Comparison of ENCODE assay signal across 8 cellular contexts in genomic region chr13:110307697-110308376, GRCh38. TPM values are rescaled to one million over a fixed set of nuclear protein-coding genes. Genes with fewer than 3 reads are reported as not detected.
DNase-seq lines count a peak whose midpoint lies in the region; FAIRE-seq and TF ChIP-seq lines count a peak whose summit lies in the region.

No MANE protein-coding gene starts in this region.

- intact Hi-C loops in activated CD4-positive, alpha-beta memory T cell treated with anti-CD3 and anti-CD28 coated beads for 36 hours (cut with micrococcal nuclease) = loop anchor here (10.0 kb wide), 1 partner anchor 107 kb away; no protein-coding TSS in a partner anchor

- H3K36me3 ChIP-seq in bronchial epithelial cell (ENCODE audit: control insufficient read depth, insufficient read depth, low read length) (no peaks in the 10 kb centered on the region), stomach smooth muscle (ENCODE audit: control insufficient read depth in 2 of 2, insufficient read depth in 2 of 2, low read length in 2 of 2) (peaks cover 6 to 14% of the 10 kb centered on the region in 2 donors)

- no peak overlapping the region for H3K27ac Mint-ChIP-seq in activated CD4-positive, alpha-beta memory T cell treated with anti-CD3 and anti-CD28 coated beads for 36 hours

- FAIRE-seq in bronchial epithelial cell (lab: Jason Lieb, UNC) = no peak

- no peaks in the 10 kb centered on the region for H3K9me3 ChIP-seq in stomach smooth muscle (ENCODE audit: control insufficient read depth in 2 of 2, low read length in 2 of 2)

- TF ChIP-seq CTCF in bronchial epithelial cell (IDR thresholded peaks at IDR 0.05; ENCODE audit: insufficient read depth, low read length, severe bottlenecking) = no peak

- peaks cover 59% of the 10 kb centered on the region for H3K27me3 Mint-ChIP-seq in activated CD4-positive, alpha-beta memory T cell treated with anti-CD3 and anti-CD28 coated beads for 36 hours

- no peak overlapping the region for H3K4me3 Mint-ChIP-seq in activated CD4-positive, alpha-beta memory T cell treated with anti-CD3 and anti-CD28 coated beads for 36 hours

- H3K27ac ChIP-seq in layer of hippocampus (ENCODE audit: low read depth, low read length) (peak overlapping the region; percentile 62), stomach smooth muscle (ENCODE audit: low read length) (peak overlapping the region; percentile 96)

- DNase-seq in DMS53 (lab: John Stamatoyannopoulos, UW) (peak; percentile 45), DMS53 treated with DMSO at 0.1 percent for 48 hours (lab: John Stamatoyannopoulos, UW; ENCODE audit: unreplicated experiment) (no peak), bronchial epithelial cell (ENCODE audit: low read depth) (no peak), NK-92 (lab: John Stamatoyannopoulos, UW; ENCODE audit: unreplicated experiment) (no peak), medulla oblongata (ENCODE audit: extremely low spot score) (no peak)
- DNase-seq in activated CD4-positive, alpha-beta memory T cell treated with anti-CD3 and anti-CD28 coated beads for 36 hours = no peak

- H3K4me1 ChIP-seq in stomach smooth muscle (ENCODE audit: control insufficient read depth, insufficient read depth, low read length) = peaks cover 66% of the 10 kb centered on the region

- H3K4me1 Mint-ChIP-seq in activated CD4-positive, alpha-beta memory T cell treated with anti-CD3 and anti-CD28 coated beads for 36 hours (ENCODE audit: low read depth) = peaks cover 11% of the 10 kb centered on the region

- no peaks in the 10 kb centered on the region for H3K36me3 Mint-ChIP-seq in activated CD4-positive, alpha-beta memory T cell treated with anti-CD3 and anti-CD28 coated beads for 36 hours

- H3K4me3 ChIP-seq in bronchial epithelial cell (ENCODE audit: low read depth, low read length) (peak overlapping the region; percentile 57), stomach smooth muscle (ENCODE audit: low read length in 2 of 2) (peak overlapping the region; percentile 96 to 99)

- H3K27me3 ChIP-seq in bronchial epithelial cell (ENCODE audit: control insufficient read depth, insufficient read depth, low read length) (no peaks in the 10 kb centered on the region), layer of hippocampus (ENCODE audit: control insufficient read depth, insufficient read depth, low read length) (peaks cover 13% of the 10 kb centered on the region), stomach smooth muscle (ENCODE audit: control insufficient read depth in 1 of 2, insufficient read depth in 2 of 2, low read length in 2 of 2) (no peaks in the 10 kb centered on the region)

- no peaks in the 10 kb centered on the region for H3K9me3 Mint-ChIP-seq in activated CD4-positive, alpha-beta memory T cell treated with anti-CD3 and anti-CD28 coated beads for 36 hours

- peak overlapping the region; percentile 94 to 96 for H3K9ac ChIP-seq in stomach smooth muscle (ENCODE audit: low read length in 2 of 2)

- POLR2A ChIA-PET in activated CD4-positive, alpha-beta memory T cell treated with anti-CD3 and anti-CD28 coated beads for 36 hours (lab: Charles Lee) = no interaction called here

- CTCF ChIA-PET in activated CD4-positive, alpha-beta memory T cell treated with anti-CD3 and anti-CD28 coated beads for 36 hours (lab: Charles Lee) = no interaction called here

RNA-seq across cellular contexts. Expression of gene COL4A2, which starts 0.8 kb away (rescaled TPM):
- total RNA-seq in bronchial epithelial cell = 7.6 and 21.4 TPM in 2 replicates
- not detected for total RNA-seq in activated CD4-positive, alpha-beta memory T cell treated with anti-CD3 and anti-CD28 coated beads for 36 hours

RNA-seq across cellular contexts. Expression of gene COL4A1, which starts 0.9 kb away (rescaled TPM):
- 3.6 and 7.4 TPM in 2 replicates for total RNA-seq in bronchial epithelial cell
- not detected for total RNA-seq in activated CD4-positive, alpha-beta memory T cell treated with anti-CD3 and anti-CD28 coated beads for 36 hours
